In the genomic region with DNA sequence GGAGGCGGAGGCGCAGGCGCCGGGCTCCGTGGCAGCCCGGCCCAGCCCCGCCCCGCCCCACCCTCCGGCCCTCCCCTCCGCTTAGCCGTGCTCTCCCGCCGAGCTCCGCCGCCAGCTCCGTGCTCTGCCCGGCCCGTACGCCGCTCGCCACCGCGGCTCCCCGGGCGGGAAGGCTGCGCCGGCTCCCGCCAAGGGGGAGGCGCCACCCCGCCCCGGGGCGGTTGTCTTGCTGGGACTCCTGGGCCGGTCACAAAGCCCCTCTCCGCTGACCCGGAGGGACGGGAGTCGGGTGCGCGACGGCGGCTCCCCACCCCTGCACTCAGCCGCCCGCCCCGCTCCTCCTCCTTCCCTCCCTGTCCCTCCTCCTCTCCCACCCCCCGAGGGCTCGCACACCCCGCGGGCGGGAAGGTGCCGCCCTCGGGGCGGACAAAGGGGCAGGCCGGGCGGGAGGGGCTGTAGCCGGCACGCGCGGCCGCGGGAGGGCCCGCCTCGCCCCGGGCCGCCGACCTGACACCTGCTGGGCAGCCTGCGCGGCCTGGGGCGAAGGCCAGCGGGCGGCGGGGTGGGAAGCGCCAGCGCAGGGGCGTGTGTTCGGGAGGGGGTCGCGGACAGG, we compare ENCODE assay signal across 10 cellular contexts. TPM values are rescaled to one million over a fixed set of nuclear protein-coding genes. Genes with fewer than 3 reads are reported as not detected.
DNase-seq lines count a peak whose midpoint lies in the region; ATAC-seq, FAIRE-seq and TF ChIP-seq lines count a peak whose summit lies in the region.
"Had no signal": no experiment of that assay in that cellular context is flagged by ENCODE, and none has a peak within 500 bp of the region (broad histone marks: within the 10 kb centered on the region; RNA-seq: fewer than 3 reads in every experiment).

No MANE protein-coding gene starts in this region.

- no peak overlapping the region for H3K27ac Mint-ChIP-seq in natural killer cell treated with Interleukin-12 subunit alpha and Interleukin-12 subunit beta and Interleukin-15 and Interleukin-18, amount 100 ng/mL, for 72 hours

- TF ChIP-seq CTCF in RWPE2 (IDR thresholded peaks at IDR 0.05; ENCODE audit: poor library complexity, severe bottlenecking), result no peak
- no peak for TF ChIP-seq CTCF in epithelial cell of esophagus (IDR thresholded peaks at IDR 0.05; ENCODE audit: insufficient read depth, low read depth, low read length, missing control alignments)

- peaks cover 12 to 20% of the 10 kb centered on the region in 2 donors for H3K4me1 Mint-ChIP-seq in natural killer cell treated with Interleukin-12 subunit alpha and Interleukin-12 subunit beta and Interleukin-15 and Interleukin-18, amount 100 ng/mL, for 72 hours (ENCODE audit: low read depth in 2 of 2)

- peak; percentile 77 for ATAC-seq in GM21619 (IDR thresholded peaks at IDR 0.05; ENCODE audit: unreplicated experiment)
- ATAC-seq in RWPE2 (ENCODE audit: low read depth), result peak; percentile 75
- ATAC-seq in natural killer cell treated with Interleukin-12 subunit alpha and Interleukin-12 subunit beta and Interleukin-15 and Interleukin-18, amount 100 ng/mL, for 72 hours, result peak; percentile 89 to 91

- H3K36me3 ChIP-seq in RWPE2 (ENCODE audit: low read depth), result no peaks in the 10 kb centered on the region; the same call in 1 of the 2 replicates

- H3K36me3 Mint-ChIP-seq in natural killer cell treated with Interleukin-12 subunit alpha and Interleukin-12 subunit beta and Interleukin-15 and Interleukin-18, amount 100 ng/mL, for 72 hours, result no peaks in the 10 kb centered on the region

- H3K27me3 ChIP-seq in RWPE2 (ENCODE audit: insufficient read depth, poor library complexity, severe bottlenecking), result peaks cover 38% of the 10 kb centered on the region

- no peaks in the 10 kb centered on the region for H3K4me1 ChIP-seq in RWPE2 (ENCODE audit: insufficient read depth, poor library complexity, severe bottlenecking)

- H3K27ac ChIP-seq in RWPE2 (ENCODE audit: poor library complexity, severe bottlenecking), result peak overlapping the region; percentile 72

- peak overlapping the region; percentile 48 for H3K4me3 ChIP-seq in RWPE2 (ENCODE audit: severe bottlenecking)
- H3K4me3 ChIP-seq in epithelial cell of esophagus (ENCODE audit: low read length), result no peak overlapping the region

- H3K9me3 Mint-ChIP-seq in natural killer cell treated with Interleukin-12 subunit alpha and Interleukin-12 subunit beta and Interleukin-15 and Interleukin-18, amount 100 ng/mL, for 72 hours, result no peaks in the 10 kb centered on the region

- no peak for FAIRE-seq in HTR-8/SVneo (lab: Jason Lieb, UNC)
- FAIRE-seq: G401.6 had no signal

- H3K4me3 Mint-ChIP-seq in natural killer cell treated with Interleukin-12 subunit alpha and Interleukin-12 subunit beta and Interleukin-15 and Interleukin-18, amount 100 ng/mL, for 72 hours, result peak overlapping the region; percentile 81

- no peaks in the 10 kb centered on the region for H3K9me3 ChIP-seq in RWPE2 (ENCODE audit: severe bottlenecking)

- H3K27me3 Mint-ChIP-seq in natural killer cell treated with Interleukin-12 subunit alpha and Interleukin-12 subunit beta and Interleukin-15 and Interleukin-18, amount 100 ng/mL, for 72 hours, result peaks cover 22 to 52% of the 10 kb centered on the region in 2 donors

- DNase-seq in NCI-H524 (lab: John Stamatoyannopoulos, UW) (peak; percentile 25 to 53), NCI-H524 treated with DMSO at 0.1 percent for 48 hours (lab: John Stamatoyannopoulos, UW) (no peak), HTR-8/SVneo (ENCODE audit: insufficient read length, low spot score) (peak; percentile 46), RWPE2 (ENCODE audit: low spot score) (peak; percentile 61), epithelial cell of esophagus (ENCODE audit: low read depth) (peak; percentile 49), foreskin melanocyte (no peak)
- DNase-seq in natural killer cell treated with Interleukin-12 subunit alpha and Interleukin-12 subunit beta and Interleukin-15 and Interleukin-18, amount 100 ng/mL, for 72 hours (ENCODE audit: low spot score), result peak; percentile 66

RNA-seq across cellular contexts. Expression of gene SP8, which starts 11.5 kb away (rescaled TPM):
- not detected for total RNA-seq in natural killer cell treated with Interleukin-12 subunit alpha and Interleukin-12 subunit beta and Interleukin-15 and Interleukin-18, amount 100 ng/mL, for 72 hours
- total RNA-seq: glomerular endothelial cell had no signal

Comparison
In these comparisons a context has a peak if more than half of its experiments do, and no peak if none do; other contexts are left out.
1. DNase-seq: peak in NCI-H524 (2 of 2), HTR-8/SVneo (single experiment), RWPE2 (single experiment), epithelial cell of esophagus (single experiment) and natural killer cell treated with Interleukin-12 subunit alpha and Interleukin-12 subunit beta and Interleukin-15 and Interleukin-18, amount 100 ng/mL, for 72 hours (single experiment); none in NCI-H524 treated with DMSO at 0.1 percent for 48 hours (single experiment) and foreskin melanocyte (single experiment).
2. Peak in every context shown above with its lines, with median percentiles within 50 percentile points of each other: ATAC-seq.